ENCODE assay signal across 8 cellular contexts in genomic region chr17:1228752-1229353, GRCh38. TPM values are rescaled to one million over a fixed set of nuclear protein-coding genes. Genes with fewer than 3 reads are reported as not detected.
A peak's percentile ranks its signal among the peaks of the same experiment; 100 is the strongest.
DNase-seq lines count a peak whose midpoint lies in the region; ATAC-seq, FAIRE-seq and TF ChIP-seq lines count a peak whose summit lies in the region.

No MANE protein-coding gene starts in this region.

- no peaks in the 10 kb centered on the region for H3K36me3 Mint-ChIP-seq in endodermal cell (ENCODE audit: low read depth)

- WGBS in endodermal cell (ENCODE audit: insufficient coverage in 1 of 2, insufficient read length in 1 of 2), 2 experiments, result 3% methylated on average over 18 to 86 of the region's 86 CpGs
- WGBS in small intestine, 3 donors, result 0 to 1% (median 1%) methylated on average over 40 to 86 of the region's 86 CpGs

- H3K4me1 ChIP-seq in endodermal cell (ENCODE audit: control insufficient read depth, insufficient read depth, low read length), result no peaks in the 10 kb centered on the region
- H3K4me1 ChIP-seq in small intestine (ENCODE audit: control insufficient read depth in 2 of 2, insufficient read depth in 1 of 2, low read depth in 1 of 2, low read length in 1 of 2), result no peaks in the 10 kb centered on the region

- no peaks in the 10 kb centered on the region for H3K9me3 ChIP-seq in endodermal cell (ENCODE audit: control insufficient read depth, low read length)
- no peaks in the 10 kb centered on the region for H3K9me3 ChIP-seq in small intestine (ENCODE audit: control insufficient read depth, low read depth)

- peaks cover 17% of the 10 kb centered on the region for H3K4me1 Mint-ChIP-seq in endodermal cell

- intact Hi-C loops in head of caudate nucleus (cut with DNase I), result no loop called here

- DNase-seq in endodermal cell (peak; percentile 73), small intestine (no peak), head of caudate nucleus (no peak), KBM-7 (no peak)
- DNase-seq in NK-92 treated with Interleukin-12 subunit alpha and Interleukin-12 subunit beta, amount 100 ng/mL, for 24 hours (lab: John Stamatoyannopoulos, UW), result no peak

- H3K9ac ChIP-seq in endodermal cell (ENCODE audit: extremely low read depth, low read length, poor library complexity, severe bottlenecking), result no peak overlapping the region

- no peaks in the 10 kb centered on the region for H3K36me3 ChIP-seq in endodermal cell (ENCODE audit: control insufficient read depth, insufficient read depth, low read length)
- no peaks in the 10 kb centered on the region for H3K36me3 ChIP-seq in small intestine (ENCODE audit: control insufficient read depth in 2 of 2, insufficient read depth in 2 of 2, low read length in 2 of 2)

- H3K27ac ChIP-seq in endodermal cell (ENCODE audit: low read depth, low read length) (no peak overlapping the region), small intestine (ENCODE audit: low read depth in 1 of 2, low read length in 1 of 2) (peak overlapping the region in 1 of 2 donors; percentile 75)

- in situ Hi-C loops in KBM-7 (cut with MboI; ENCODE audit: low pct_unique_long_range_greater_than_20kb, low sequenced_read_pairs), result no loop called here

- peak overlapping the region; percentile 66 for H3K4me3 Mint-ChIP-seq in endodermal cell

- H3K27ac Mint-ChIP-seq in endodermal cell, result no peak overlapping the region

- peaks cover 7% of the 10 kb centered on the region for H3K9me3 Mint-ChIP-seq in endodermal cell

- H3K27me3 ChIP-seq in endodermal cell (ENCODE audit: control insufficient read depth, insufficient read depth, low read length, poor library complexity, severe bottlenecking) (peaks cover 61% of the 10 kb centered on the region), small intestine (ENCODE audit: control insufficient read depth in 2 of 2, insufficient read depth in 2 of 2, low read length in 2 of 2) (no peaks in the 10 kb centered on the region)

- H3K4me3 ChIP-seq in endodermal cell (ENCODE audit: low read length) (no peak overlapping the region), small intestine (ENCODE audit: low read depth in 1 of 2, low read length in 2 of 2) (peak overlapping the region; percentile 76)

- no peak for FAIRE-seq in small intestine (lab: Jason Lieb, UNC)

- no peak for TF ChIP-seq CTCF in endodermal cell (conservative IDR thresholded peaks at IDR 0.05)

- ATAC-seq in GM19328 (IDR thresholded peaks at IDR 0.05; ENCODE audit: unreplicated experiment) (peak; percentile 19), HG03196 (IDR thresholded peaks at IDR 0.05; ENCODE audit: unreplicated experiment) (peak; percentile 9), HG02623 (IDR thresholded peaks at IDR 0.05; ENCODE audit: unreplicated experiment) (no peak)

- peaks cover 66% of the 10 kb centered on the region for H3K27me3 Mint-ChIP-seq in endodermal cell (ENCODE audit: insufficient read depth)

RNA-seq across cellular contexts. Expression of gene BHLHA9, which starts 41.4 kb away (rescaled TPM):
- total RNA-seq in endodermal cell, result under 1 TPM in 1 of 2 donors, not detected in 1; 0.62 TPM
- polyA plus RNA-seq in endodermal cell (2013, experiment 1 of 2), result not detected
- not detected for polyA plus RNA-seq in endodermal cell (2013, experiment 2 of 2)
- not detected for polyA plus RNA-seq in small intestine

RNA-seq across cellular contexts. Expression of gene ABR, which starts 49.1 kb away (rescaled TPM):
- 10 to 100 TPM; 51.1 to 58.7 TPM for total RNA-seq in endodermal cell
- 52.8 TPM for polyA plus RNA-seq in endodermal cell (2013, experiment 1 of 2)
- 56.2 TPM for polyA plus RNA-seq in endodermal cell (2013, experiment 2 of 2)
- polyA plus RNA-seq in small intestine, result 10 to 100 TPM; 69.8 to 89.2 (median 77.8) TPM

RNA-seq across cellular contexts. Expression of gene TRARG1, which starts 50.6 kb away (rescaled TPM):
- not detected for total RNA-seq in endodermal cell
- polyA plus RNA-seq in endodermal cell (2013, experiment 1 of 2), result 0.32 TPM
- 0.33 TPM for polyA plus RNA-seq in endodermal cell (2013, experiment 2 of 2)
- 1 to 10 TPM in 1 of 3 donors, not detected in 2; 4.3 TPM for polyA plus RNA-seq in small intestine
